ENCODE assay signal across 8 cellular contexts in the genomic region with DNA sequence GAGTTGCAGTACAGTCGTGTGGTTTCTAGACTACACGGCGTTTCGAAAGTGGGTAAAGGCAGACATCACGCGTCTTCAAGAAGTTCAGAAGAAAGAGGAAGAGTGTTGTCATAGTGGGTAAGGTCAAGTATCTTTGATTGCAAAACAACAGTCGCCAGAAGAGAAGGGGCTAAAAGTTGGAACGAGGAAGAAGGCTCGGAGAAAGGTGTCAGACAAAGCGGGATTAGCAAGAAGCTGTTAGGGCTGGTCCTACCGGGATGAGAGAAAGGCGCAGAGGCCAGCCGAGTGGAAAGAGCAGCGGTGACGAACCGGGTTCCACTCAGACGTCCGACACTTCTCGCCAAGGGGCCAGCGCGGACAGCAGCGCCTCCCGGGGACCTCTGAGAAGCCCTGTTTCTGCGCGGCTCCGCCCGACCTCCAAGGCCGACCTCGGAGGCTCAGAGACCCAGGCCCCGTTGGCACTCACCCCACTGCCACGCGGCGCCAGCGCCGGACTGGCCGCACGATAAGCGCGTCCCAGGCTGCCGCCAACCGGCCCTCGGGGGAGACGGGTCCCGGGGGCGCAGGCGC. TPM values are rescaled to one million over a fixed set of nuclear protein-coding genes. Genes with fewer than 3 reads are reported as not detected.
A peak's percentile ranks its signal among the peaks of the same experiment; 100 is the strongest.
DNase-seq lines count a peak whose midpoint lies in the region; ATAC-seq and TF ChIP-seq lines count a peak whose summit lies in the region.

No MANE protein-coding gene starts in this region.

- H3K36me3 ChIP-seq in ACC112 (ENCODE audit: insufficient read depth, low read length) (no peaks in the 10 kb centered on the region; the same call in 1 of the 2 replicates), OCI-LY3 (replicated peaks; ENCODE audit: low read depth, low read length) (peaks cover 32% of the 10 kb centered on the region), spleen (peaks cover 0 to 41% (median 20%) of the 10 kb centered on the region in 6 donors)

- H3K9me3 ChIP-seq in OCI-LY3 (ENCODE audit: insufficient read depth, low read length) (no peaks in the 10 kb centered on the region), spleen (no peaks in the 10 kb centered on the region)

- H3K27ac ChIP-seq in ACC112 (ENCODE audit: low read depth, low read length): peak overlapping the region; percentile 81
- H3K27ac ChIP-seq in OCI-LY3 (ENCODE audit: low read length): peak overlapping the region; percentile 85
- H3K27ac ChIP-seq in spleen: peak overlapping the region; percentile 89 to 100 (median 96)

- peaks cover 39% of the 10 kb centered on the region for H4K20me1 ChIP-seq in OCI-LY3 (ENCODE audit: insufficient read depth, low read length)

- H2AFZ ChIP-seq in ACC112 (ENCODE audit: low read length, unreplicated experiment) (peak overlapping the region; percentile 76), OCI-LY3 (ENCODE audit: low read depth, low read length) (no peak overlapping the region)

- ATAC-seq in GM18519 (IDR thresholded peaks at IDR 0.05; ENCODE audit: low FRiP score, unreplicated experiment): peak; percentile 31
- peak; percentile 33 for ATAC-seq in HG02973 (IDR thresholded peaks at IDR 0.05; ENCODE audit: unreplicated experiment)

- no peak for DNase-seq in astrocyte of the spinal cord (ENCODE audit: low read depth, low spot score)
- peak; percentile 38 for DNase-seq in iPS-NIHi7 (ENCODE audit: extremely low spot score)
- no peak for DNase-seq in spleen
- no peak for DNase-seq in NCI-H187 treated with DMSO at 0.1 percent for 48 hours (lab: John Stamatoyannopoulos, UW)

- WGBS in spleen, 5 donors: 0 to 1% (median 0%) methylated on average over 25 to 46 of the region's 46 CpGs

- H3K27me3 ChIP-seq in ACC112 (ENCODE audit: insufficient read depth, low read length) (no peaks in the 10 kb centered on the region), OCI-LY3 (ENCODE audit: low read depth, low read length) (no peaks in the 10 kb centered on the region), spleen (replicated peaks in 1 of 7) (no peaks in the 10 kb centered on the region)

- TF ChIP-seq CTCF in OCI-LY3 (IDR thresholded peaks at IDR 0.05; ENCODE audit: low read depth, low read length): no peak
- TF ChIP-seq CTCF in astrocyte of the spinal cord (IDR thresholded peaks at IDR 0.05; ENCODE audit: low read depth, low read length): no peak
- TF ChIP-seq CTCF in spleen (IDR thresholded peaks at IDR 0.05 in 8 of 11, conservative IDR thresholded peaks at IDR 0.05 in 3 of 11): no peak

- H3K9ac ChIP-seq in OCI-LY3 (ENCODE audit: low read length): peak overlapping the region; percentile 86

- no peak for TF ChIP-seq POLR2A in spleen (IDR thresholded peaks at IDR 0.05)

- H3K79me2 ChIP-seq in ACC112 (ENCODE audit: control insufficient read depth, insufficient read depth, low read length, unreplicated experiment) (peaks cover 52% of the 10 kb centered on the region), OCI-LY3 (ENCODE audit: low read length) (peaks cover 55% of the 10 kb centered on the region)

- intact Hi-C loops in spleen (cut with DNase I; ENCODE audit: low total_unique reads): no loop called here

- peak overlapping the region; percentile 93 for H3K4me2 ChIP-seq in OCI-LY3 (ENCODE audit: low read length)

- in situ Hi-C loops in astrocyte of the spinal cord (cut with HindIII; ENCODE audit: low sequenced_read_pairs): no loop called here

- H3K4me3 ChIP-seq in ACC112 (ENCODE audit: low read depth, low read length): peak overlapping the region; percentile 97
- peak overlapping the region; percentile 88 for H3K4me3 ChIP-seq in OCI-LY3 (ENCODE audit: low read length)
- peak overlapping the region; percentile 86 for H3K4me3 ChIP-seq in astrocyte of the spinal cord (ENCODE audit: low read depth, low read length)
- H3K4me3 ChIP-seq in spleen: peak overlapping the region; percentile 72 to 100 (median 96)

- H3K4me1 ChIP-seq in ACC112 (ENCODE audit: control insufficient read depth, insufficient read depth, low read length, unreplicated experiment) (peaks cover 18% of the 10 kb centered on the region), OCI-LY3 (ENCODE audit: low read length) (peaks cover 40% of the 10 kb centered on the region), spleen (peaks cover 7 to 78% (median 47%) of the 10 kb centered on the region in 6 donors)

RNA-seq across cellular contexts. Expression of a gene that starts 0.5 kb away (rescaled TPM):
- total RNA-seq in spleen: 100 to 1,000 TPM in 4 of 7 donors, 10 to 100 TPM in 3; 89.0 to 119 (median 103) TPM
- polyA plus RNA-seq in spleen: 100 to 1,000 TPM in 1 of 3 donors, 10 to 100 TPM in 2; 65.4 to 103 (median 68.0) TPM
